Comparison of ENCODE assay signal across 11 cellular contexts in genomic region chr3:44643024-44643423, GRCh38. TPM values are rescaled to one million over a fixed set of nuclear protein-coding genes. Genes with fewer than 3 reads are reported as not detected.
DNase-seq lines count a peak whose midpoint lies in the region; ATAC-seq and TF ChIP-seq lines count a peak whose summit lies in the region.
"Had no signal": no experiment of that assay in that cellular context is flagged by ENCODE, and none has a peak within 500 bp of the region (broad histone marks: within the 10 kb centered on the region; RNA-seq: fewer than 3 reads in every experiment).

No MANE protein-coding gene starts in this region.

- H2AFZ ChIP-seq in PC-3 (ENCODE audit: low read length), result no peak overlapping the region
- no peak overlapping the region for H2AFZ ChIP-seq in smooth muscle cell (ENCODE audit: low read depth)
- H2AFZ ChIP-seq: GM23248 had no signal

- TSS peak; percentile 8 for BruUV-seq in PC-3 (replicated peaks; lab: Mats Ljungman, UMichigan)

- H4K20me1 ChIP-seq in PC-3 (ENCODE audit: low read length), result no peaks in the 10 kb centered on the region
- H4K20me1 ChIP-seq in smooth muscle cell (ENCODE audit: low read depth), result peaks cover 5% of the 10 kb centered on the region

- no peak for ATAC-seq in PC-3

- no peaks in the 10 kb centered on the region for H3K27me3 ChIP-seq in CD8-positive, alpha-beta memory T cell (ENCODE audit: insufficient read depth, low read length, poor library complexity, severe bottlenecking)
- no peaks in the 10 kb centered on the region for H3K27me3 ChIP-seq in PC-3 (ENCODE audit: low read length)
- no peaks in the 10 kb centered on the region for H3K27me3 ChIP-seq in smooth muscle cell (ENCODE audit: low read depth)
- H3K27me3 ChIP-seq: BE2C had no signal

- H3K4me1 Mint-ChIP-seq in CD8-positive, alpha-beta memory T cell, result peaks cover 13 to 24% (median 14%) of the 10 kb centered on the region in 3 donors
- H3K4me1 Mint-ChIP-seq in endothelial cell (ENCODE audit: unreplicated experiment), result peaks cover 6% of the 10 kb centered on the region
- no peaks in the 10 kb centered on the region for H3K4me1 Mint-ChIP-seq in activated T-helper 1 cell treated with anti-CD3 and anti-CD28 coated beads, Interleukin-12 subunit alpha, Interleukin-12 subunit beta, Interleukin-2, Interleukin-4 antibody, amounts not matched to agents 30 ng/mL and 10 ng/mL and 1 ng/mL, durations not matched to agents 14 hours and 24 hours and 36 hours (ENCODE audit: low read depth)

- H3F3A ChIP-seq in PC-3 (ENCODE audit: low read length, unreplicated experiment) (no peaks in the 10 kb centered on the region), smooth muscle cell (ENCODE audit: low read depth) (no peaks in the 10 kb centered on the region)

- intact Hi-C loops in PC-3 (cut with micrococcal nuclease), result loop anchor here (10.0 kb wide), 1 partner anchor 242 kb away; no protein-coding TSS in a partner anchor
- intact Hi-C loops in activated T-helper 1 cell treated with anti-CD3 and anti-CD28 coated beads, Interleukin-12 subunit alpha, Interleukin-12 subunit beta, Interleukin-2, Interleukin-4 antibody, amounts not matched to agents 30 ng/mL and 10 ng/mL and 1 ng/mL, durations not matched to agents 14 hours and 24 hours and 36 hours (cut with micrococcal nuclease), result loop anchor here (10.0 kb wide), 1 partner anchor 82 kb away; the partner anchor contains the start of gene ZNF501

- peaks cover 2% of the 10 kb centered on the region for H3K4me1 ChIP-seq in CD8-positive, alpha-beta memory T cell (ENCODE audit: insufficient read depth, low read length)
- H3K4me1 ChIP-seq in PC-3 (ENCODE audit: insufficient read depth, low read length) (peaks cover 2% of the 10 kb centered on the region; the same call in 1 of the 2 replicates), smooth muscle cell (ENCODE audit: low read depth) (peaks cover 2% of the 10 kb centered on the region)
- H3K4me1 ChIP-seq: BE2C had no signal

- POLR2A ChIA-PET in CD8-positive, alpha-beta memory T cell (lab: Charles Lee), result no interaction called here
- POLR2A ChIA-PET in PC-3 (lab: Charles Lee; ENCODE audit: unreplicated experiment), result no interaction called here

- H3K9ac ChIP-seq in PC-3 (ENCODE audit: low read length) (no peak overlapping the region), smooth muscle cell (ENCODE audit: low read depth) (no peak overlapping the region)
- H3K9ac ChIP-seq: GM23248 had no signal

- H3K27ac ChIP-seq in CD8-positive, alpha-beta memory T cell (ENCODE audit: low read depth, low read length), result no peak overlapping the region
- no peak overlapping the region for H3K27ac ChIP-seq in PC-3 (ENCODE audit: low read length)
- no peak overlapping the region for H3K27ac ChIP-seq in smooth muscle cell (ENCODE audit: low read depth)
- H3K27ac ChIP-seq: GM23248 had no signal

- peak overlapping the region in 1 of 7 donors; percentile 38 for H3K4me3 Mint-ChIP-seq in CD8-positive, alpha-beta memory T cell
- H3K4me3 Mint-ChIP-seq in endothelial cell (ENCODE audit: unreplicated experiment), result peak overlapping the region; percentile 77
- H3K4me3 Mint-ChIP-seq in activated T-helper 1 cell treated with anti-CD3 and anti-CD28 coated beads, Interleukin-12 subunit alpha, Interleukin-12 subunit beta, Interleukin-2, Interleukin-4 antibody, amounts not matched to agents 30 ng/mL and 10 ng/mL and 1 ng/mL, durations not matched to agents 14 hours and 24 hours and 36 hours, result no peak overlapping the region

- DNase-seq in CD8-positive, alpha-beta memory T cell, result no peak
- DNase-seq in PC-3 (no peak), endothelial cell (ENCODE audit: low spot score) (no peak), smooth muscle cell (lab: John Stamatoyannopoulos, UW; ENCODE audit: unreplicated experiment) (no peak), NCI-H1417 (lab: John Stamatoyannopoulos, UW) (no peak)
- no peak for DNase-seq in activated CD4-positive, alpha-beta T cell treated with anti-CD3 and anti-CD28 coated beads, Interleukin-2, amount 50 U/mL, for 48 hours
- no peak for DNase-seq in activated T-helper 1 cell treated with anti-CD3 and anti-CD28 coated beads, Interleukin-12 subunit alpha, Interleukin-12 subunit beta, Interleukin-2, Interleukin-4 antibody, amounts not matched to agents 30 ng/mL and 10 ng/mL and 1 ng/mL, durations not matched to agents 14 hours and 24 hours and 36 hours (ENCODE audit: low spot score)
- DNase-seq: BE2C, DMS 273 treated with DMSO at 0.1 percent for 48 hours, GM23248, H7 had no signal

- H3K4me3 ChIP-seq in CD8-positive, alpha-beta memory T cell (ENCODE audit: low read length), result peak overlapping the region; percentile 3
- no peak overlapping the region for H3K4me3 ChIP-seq in PC-3 (ENCODE audit: low read length)
- peak overlapping the region; percentile 3 for H3K4me3 ChIP-seq in smooth muscle cell
- H3K4me3 ChIP-seq: GM23248 had no signal

- TF ChIP-seq CTCF in PC-3 (conservative IDR thresholded peaks at IDR 0.05; ENCODE audit: low read depth, low read length), result no peak
- TF ChIP-seq CTCF in endothelial cell (IDR thresholded peaks at IDR 0.05; ENCODE audit: unreplicated experiment), result no peak
- no peak for TF ChIP-seq CTCF in smooth muscle cell (IDR thresholded peaks at IDR 0.05; ENCODE audit: borderline replicate concordance, insufficient read depth, poor library complexity, severe bottlenecking)

- H3K79me2 ChIP-seq in PC-3 (ENCODE audit: low read length) (0 out of 2 replicates have a peak, but pooled peaks cover 2% of the 10 kb centered on the region), smooth muscle cell (ENCODE audit: low read depth) (peaks cover 18% of the 10 kb centered on the region)

- peaks cover 45% of the 10 kb centered on the region for H3K36me3 ChIP-seq in CD8-positive, alpha-beta memory T cell (ENCODE audit: insufficient read depth, low read length)
- H3K36me3 ChIP-seq in PC-3 (ENCODE audit: low read depth, low read length) (peaks cover 59% of the 10 kb centered on the region), smooth muscle cell (ENCODE audit: low read depth) (peaks cover 61% of the 10 kb centered on the region)

- peaks cover 0 to 3% of the 10 kb centered on the region in 2 donors for H3K27me3 Mint-ChIP-seq in CD8-positive, alpha-beta memory T cell
- H3K27me3 Mint-ChIP-seq in endothelial cell (ENCODE audit: unreplicated experiment), result no peaks in the 10 kb centered on the region
- H3K27me3 Mint-ChIP-seq in activated T-helper 1 cell treated with anti-CD3 and anti-CD28 coated beads, Interleukin-12 subunit alpha, Interleukin-12 subunit beta, Interleukin-2, Interleukin-4 antibody, amounts not matched to agents 30 ng/mL and 10 ng/mL and 1 ng/mL, durations not matched to agents 14 hours and 24 hours and 36 hours (ENCODE audit: insufficient read depth), result no peaks in the 10 kb centered on the region

- H3K9me3 Mint-ChIP-seq in CD8-positive, alpha-beta memory T cell, result peaks cover 52 to 94% (median 75%) of the 10 kb centered on the region in 5 donors
- no peaks in the 10 kb centered on the region for H3K9me3 Mint-ChIP-seq in endothelial cell (ENCODE audit: unreplicated experiment)
- peaks cover 85% of the 10 kb centered on the region for H3K9me3 Mint-ChIP-seq in activated T-helper 1 cell treated with anti-CD3 and anti-CD28 coated beads, Interleukin-12 subunit alpha, Interleukin-12 subunit beta, Interleukin-2, Interleukin-4 antibody, amounts not matched to agents 30 ng/mL and 10 ng/mL and 1 ng/mL, durations not matched to agents 14 hours and 24 hours and 36 hours

- H3K4me2 ChIP-seq in PC-3 (ENCODE audit: low read length) (no peak overlapping the region), smooth muscle cell (no peak overlapping the region)

- no peaks in the 10 kb centered on the region for H3K9me2 ChIP-seq in PC-3 (replicated peaks; ENCODE audit: low read length)

- peaks cover 30 to 78% (median 61%) of the 10 kb centered on the region in 3 donors for H3K36me3 Mint-ChIP-seq in CD8-positive, alpha-beta memory T cell
- peaks cover 54% of the 10 kb centered on the region for H3K36me3 Mint-ChIP-seq in endothelial cell (ENCODE audit: low read depth, unreplicated experiment)
- H3K36me3 Mint-ChIP-seq in activated T-helper 1 cell treated with anti-CD3 and anti-CD28 coated beads, Interleukin-12 subunit alpha, Interleukin-12 subunit beta, Interleukin-2, Interleukin-4 antibody, amounts not matched to agents 30 ng/mL and 10 ng/mL and 1 ng/mL, durations not matched to agents 14 hours and 24 hours and 36 hours (ENCODE audit: low read depth), result peaks cover 56% of the 10 kb centered on the region

- H3K9me3 ChIP-seq in CD8-positive, alpha-beta memory T cell (ENCODE audit: low read length), result peaks cover 41% of the 10 kb centered on the region
- H3K9me3 ChIP-seq in PC-3 (ENCODE audit: low read length) (peaks cover 41% of the 10 kb centered on the region), smooth muscle cell (replicated peaks; ENCODE audit: low read depth) (peaks cover 35% of the 10 kb centered on the region)
- H3K9me3 ChIP-seq: BE2C had no signal

- CTCF ChIA-PET in CD8-positive, alpha-beta memory T cell (lab: Charles Lee), result no interaction called here
- CTCF ChIA-PET in PC-3 (lab: Charles Lee), result no interaction called here

- WGBS in smooth muscle cell (ENCODE audit: low lambda C conversion rate), result 100% methylated on average over 4 of the region's 4 CpGs

- H3K27ac Mint-ChIP-seq in CD8-positive, alpha-beta memory T cell, result no peak overlapping the region
- H3K27ac Mint-ChIP-seq in endothelial cell (ENCODE audit: unreplicated experiment), result no peak overlapping the region
- no peak overlapping the region for H3K27ac Mint-ChIP-seq in activated T-helper 1 cell treated with anti-CD3 and anti-CD28 coated beads, Interleukin-12 subunit alpha, Interleukin-12 subunit beta, Interleukin-2, Interleukin-4 antibody, amounts not matched to agents 30 ng/mL and 10 ng/mL and 1 ng/mL, durations not matched to agents 14 hours and 24 hours and 36 hours

RNA-seq across cellular contexts. Expression of gene ZNF35, which starts 5.5 kb away (rescaled TPM):
- 1 to 10 TPM; 8.2 to 9.0 TPM for total RNA-seq in CD8-positive, alpha-beta memory T cell
- polyA plus RNA-seq in CD8-positive, alpha-beta memory T cell, result 2.4 TPM
- total RNA-seq in PC-3 (2014; rRNA removed) (12.0 and 12.4 TPM in 2 replicates), endothelial cell (ENCODE audit: unreplicated experiment) (29.1 TPM), smooth muscle cell (17.7 and 30.8 TPM in 2 replicates)
- polyA plus RNA-seq in smooth muscle cell, result 5.1 and 6.7 TPM in 2 replicates
- 4.8 and 5.5 TPM in 2 replicates for total RNA-seq in activated T-helper 1 cell treated with anti-CD3 and anti-CD28 coated beads, Interleukin-12 subunit alpha, Interleukin-12 subunit beta, Interleukin-2, Interleukin-4 antibody, amounts not matched to agents 30 ng/mL and 10 ng/mL and 1 ng/mL, durations not matched to agents 14 hours and 24 hours and 36 hours

RNA-seq across cellular contexts. Expression of gene ZNF197, which starts 18.2 kb away (rescaled TPM):
- 10 to 100 TPM; 13.8 to 14.2 TPM for total RNA-seq in CD8-positive, alpha-beta memory T cell
- 5.7 TPM for polyA plus RNA-seq in CD8-positive, alpha-beta memory T cell
- 9.6 and 10.4 TPM in 2 replicates for total RNA-seq in PC-3 (2014; rRNA removed)
- total RNA-seq in endothelial cell (ENCODE audit: unreplicated experiment), result 29.6 TPM
- 23.0 and 25.2 TPM in 2 replicates for total RNA-seq in smooth muscle cell
- polyA plus RNA-seq in smooth muscle cell, result 6.6 and 10.1 TPM in 2 replicates
- 11.6 and 12.0 TPM in 2 replicates for total RNA-seq in activated T-helper 1 cell treated with anti-CD3 and anti-CD28 coated beads, Interleukin-12 subunit alpha, Interleukin-12 subunit beta, Interleukin-2, Interleukin-4 antibody, amounts not matched to agents 30 ng/mL and 10 ng/mL and 1 ng/mL, durations not matched to agents 14 hours and 24 hours and 36 hours

RNA-seq across cellular contexts. Expression of gene ZNF660, which starts 58.3 kb away (rescaled TPM):
- total RNA-seq in CD8-positive, alpha-beta memory T cell, result under 1 TPM; 0.35 to 0.53 TPM
- polyA plus RNA-seq in CD8-positive, alpha-beta memory T cell, result 0.07 TPM
- total RNA-seq in PC-3 (2014; rRNA removed) (not detected in 2 replicates), endothelial cell (ENCODE audit: unreplicated experiment) (15.5 TPM), smooth muscle cell (5.1 and 5.4 TPM in 2 replicates)
- polyA plus RNA-seq in smooth muscle cell, result 1.8 and 2.0 TPM in 2 replicates
- 0.21 TPM in 1 of 2 replicates, not detected in the other for total RNA-seq in activated T-helper 1 cell treated with anti-CD3 and anti-CD28 coated beads, Interleukin-12 subunit alpha, Interleukin-12 subunit beta, Interleukin-2, Interleukin-4 antibody, amounts not matched to agents 30 ng/mL and 10 ng/mL and 1 ng/mL, durations not matched to agents 14 hours and 24 hours and 36 hours
